Comparison of ENCODE assay signal across 27 cellular contexts in genomic region chr12:8048906-8049305, GRCh38. TPM values are rescaled to one million over a fixed set of nuclear protein-coding genes. Genes with fewer than 3 reads are reported as not detected.
DNase-seq lines count a peak whose midpoint lies in the region; ATAC-seq, FAIRE-seq and TF ChIP-seq lines count a peak whose summit lies in the region.
"Had no signal": no experiment of that assay in that cellular context is flagged by ENCODE, and none has a peak within 500 bp of the region (broad histone marks: within the 10 kb centered on the region; RNA-seq: fewer than 3 reads in every experiment).

No MANE protein-coding gene starts in this region.

- ATAC-seq in activated naive CD4-positive, alpha-beta T cell treated with anti-CD3 and anti-CD28 coated beads, Interleukin-2, amount 50 U/mL, for 72 hours, result peak; percentile 59 to 66
- ATAC-seq in T-helper 17 cell (no peak), HG02885 (IDR thresholded peaks at IDR 0.05; ENCODE audit: poor library complexity, unreplicated experiment) (no peak)

- no peaks in the 10 kb centered on the region for H3K9me3 ChIP-seq in T-helper 17 cell (ENCODE audit: control insufficient read depth, low read length, poor library complexity, severe bottlenecking)
- H3K9me3 ChIP-seq: BE2C, SJSA1 had no signal

- no peak for DNase-seq in activated naive CD4-positive, alpha-beta T cell treated with anti-CD3 and anti-CD28 coated beads, Interleukin-2, amount 50 U/mL, for 72 hours (ENCODE audit: low spot score in 2 of 2)
- no peak for DNase-seq in activated naive CD4-positive, alpha-beta T cell treated with Interleukin-2 at 50 U/mL for 16 hours
- DNase-seq in GM18507 (ENCODE audit: extremely low spot score, insufficient read length, low read depth), result no peak
- DNase-seq in T-helper 17 cell, result no peak
- no peak for DNase-seq in endothelial cell (ENCODE audit: low spot score)
- no peak for DNase-seq in NCI-H1436 (lab: John Stamatoyannopoulos, UW)
- no peak for DNase-seq in DMS79 (lab: John Stamatoyannopoulos, UW)
- DNase-seq: ACHN, BE2C, Calu3, DND-41, H9, MM.1S, NCI-H1048, NCI-H1417, NCI-H187, NCI-H2081 treated with DMSO at 0.1 percent for 48 hours, NCI-H2171, NCI-H226, NCI-H510A, NCI-H69, Right ventricle myocardium superior, RPMI8226 had no signal

- H3K27me3 Mint-ChIP-seq in T-helper 17 cell, result no peaks in the 10 kb centered on the region
- peaks cover 5% of the 10 kb centered on the region for H3K27me3 Mint-ChIP-seq in endothelial cell (ENCODE audit: unreplicated experiment)
- H3K27me3 Mint-ChIP-seq: IgD-negative memory B cell had no signal

- FAIRE-seq in GM18507 (lab: Jason Lieb, UNC), result peak; percentile 18

- TF ChIP-seq CTCF in endothelial cell (IDR thresholded peaks at IDR 0.05; ENCODE audit: unreplicated experiment), result no peak

- H3K27ac Mint-ChIP-seq in activated naive CD4-positive, alpha-beta T cell treated with anti-CD3 and anti-CD28 coated beads, Interleukin-2, amount 50 U/mL, for 72 hours, result peak overlapping the region; percentile 9 to 53
- H3K27ac Mint-ChIP-seq in T-helper 17 cell (peak overlapping the region; percentile 61), endothelial cell (ENCODE audit: unreplicated experiment) (no peak overlapping the region)
- H3K27ac Mint-ChIP-seq: H9, IgD-negative memory B cell had no signal

- H3K4me1 Mint-ChIP-seq in T-helper 17 cell (peaks cover 2% of the 10 kb centered on the region), endothelial cell (ENCODE audit: unreplicated experiment) (peaks cover 29% of the 10 kb centered on the region)
- H3K4me1 Mint-ChIP-seq: H9 had no signal

- H3K9me3 Mint-ChIP-seq in activated naive CD4-positive, alpha-beta T cell treated with anti-CD3 and anti-CD28 coated beads, Interleukin-2, amount 50 U/mL, for 72 hours, result no peaks in the 10 kb centered on the region
- H3K9me3 Mint-ChIP-seq in endothelial cell (ENCODE audit: unreplicated experiment), result no peaks in the 10 kb centered on the region
- H3K9me3 Mint-ChIP-seq: CD14-positive monocyte, H9, IgD-negative memory B cell had no signal

- H3K4me3 Mint-ChIP-seq in T-helper 17 cell (no peak overlapping the region), endothelial cell (ENCODE audit: unreplicated experiment) (peak overlapping the region; percentile 27)
- H3K4me3 Mint-ChIP-seq: CD14-positive monocyte, H9, IgD-negative memory B cell had no signal

- H3K36me3 Mint-ChIP-seq in activated naive CD4-positive, alpha-beta T cell treated with anti-CD3 and anti-CD28 coated beads, Interleukin-2, amount 50 U/mL, for 72 hours, result peaks cover 6 to 27% of the 10 kb centered on the region in 2 donors
- peaks cover 15% of the 10 kb centered on the region for H3K36me3 Mint-ChIP-seq in T-helper 17 cell (ENCODE audit: low read depth)
- peaks cover 63% of the 10 kb centered on the region for H3K36me3 Mint-ChIP-seq in endothelial cell (ENCODE audit: low read depth, unreplicated experiment)

RNA-seq across cellular contexts. Expression of gene FOXJ2, which starts 16.4 kb away (rescaled TPM):
- 10 to 100 TPM; 14.3 to 16.9 TPM for total RNA-seq in activated naive CD4-positive, alpha-beta T cell treated with anti-CD3 and anti-CD28 coated beads, Interleukin-2, amount 50 U/mL, for 72 hours
- total RNA-seq in T-helper 17 cell, result 10 to 100 TPM; 33.4 to 40.4 TPM
- 42.7 TPM for total RNA-seq in endothelial cell (ENCODE audit: unreplicated experiment)

RNA-seq across cellular contexts. Expression of gene C3AR1, which starts 17.3 kb away (rescaled TPM):
- 1 to 10 TPM in 1 of 2 donors, under 1 TPM in 1; 0.54 to 3.1 TPM for total RNA-seq in activated naive CD4-positive, alpha-beta T cell treated with anti-CD3 and anti-CD28 coated beads, Interleukin-2, amount 50 U/mL, for 72 hours
- 1 to 10 TPM; 3.1 to 3.9 TPM for total RNA-seq in T-helper 17 cell
- total RNA-seq in endothelial cell (ENCODE audit: unreplicated experiment), result 0.49 TPM
- total RNA-seq: Calu3, H9 had no signal

RNA-seq across cellular contexts. Expression of gene NECAP1, which starts 33.2 kb away (rescaled TPM):
- total RNA-seq in activated naive CD4-positive, alpha-beta T cell treated with anti-CD3 and anti-CD28 coated beads, Interleukin-2, amount 50 U/mL, for 72 hours, result 10 to 100 TPM; 23.2 to 43.8 TPM
- 10 to 100 TPM; 72.8 to 73.0 TPM for total RNA-seq in T-helper 17 cell
- total RNA-seq in endothelial cell (ENCODE audit: unreplicated experiment), result 21.7 TPM

Comparison
In these comparisons a context has a peak if more than half of its experiments do, and no peak if none do; other contexts are left out.
1. ATAC-seq: peak in activated naive CD4-positive, alpha-beta T cell treated with anti-CD3 and anti-CD28 coated beads, Interleukin-2, amount 50 U/mL, for 72 hours (2 of 2); none in T-helper 17 cell (single experiment) and HG02885 (single experiment).